Comparison of ENCODE assay signal across 15 cellular contexts in genomic region chr1:179353546-179353945, GRCh38. TPM values are rescaled to one million over a fixed set of nuclear protein-coding genes. Genes with fewer than 3 reads are reported as not detected.
DNase-seq lines count a peak whose midpoint lies in the region; ATAC-seq, FAIRE-seq and TF ChIP-seq lines count a peak whose summit lies in the region.
"Had no signal": no experiment of that assay in that cellular context is flagged by ENCODE, and none has a peak within 500 bp of the region (broad histone marks: within the 10 kb centered on the region; RNA-seq: fewer than 3 reads in every experiment).

No MANE protein-coding gene starts in this region.

- H3K23ac ChIP-seq in mesendoderm (ENCODE audit: low read length) = no peak overlapping the region

- no peak overlapping the region for H3K4me3 Mint-ChIP-seq in activated T-cell treated with anti-CD3 and anti-CD28 coated beads, Interleukin-2, amount 50 U/mL, for 72 hours
- no peak overlapping the region for H3K4me3 Mint-ChIP-seq in T-helper 2 cell treated with Interferon-gamma antibody and Interleukin-4, amounts not matched to agents 5 μg/mL and 100 μg/mL, for 36 hours
- H3K4me3 Mint-ChIP-seq: dendritic cell treated with granulocyte-macrophage colony-stimulating factor and Interleukin-4, amounts not matched to agents 40 ng/mL and 50 ng/mL, for 4 days had no signal

- no peaks in the 10 kb centered on the region for H3K9me3 ChIP-seq in Karpas-422 (ENCODE audit: low read length)

- H3K4me3 ChIP-seq in HFF-Myc (replicated peaks; ENCODE audit: low read depth, low read length) (no peak overlapping the region), bronchial epithelial cell (ENCODE audit: low read depth, low read length) (no peak overlapping the region), Karpas-422 (ENCODE audit: low read length) (no peak overlapping the region), mesendoderm (ENCODE audit: low read length) (no peak overlapping the region)

- H4K5ac ChIP-seq in mesendoderm (ENCODE audit: low read length) = no peak overlapping the region

- no peak overlapping the region for H3K9ac ChIP-seq in Karpas-422 (ENCODE audit: low read length)
- no peak overlapping the region for H3K9ac ChIP-seq in mesendoderm (ENCODE audit: low read length)

- H3K27me3 ChIP-seq in bronchial epithelial cell (ENCODE audit: control insufficient read depth, insufficient read depth, low read length) (no peaks in the 10 kb centered on the region), Karpas-422 (ENCODE audit: low read length) (no peaks in the 10 kb centered on the region), mesendoderm (ENCODE audit: insufficient read depth, low read length, poor library complexity) (no peaks in the 10 kb centered on the region)

- ATAC-seq in activated T-cell treated with anti-CD3 and anti-CD28 coated beads, Interleukin-2, amount 50 U/mL, for 72 hours (replicated peaks in 1 of 2) = no peak

- no peak overlapping the region for H2AK5ac ChIP-seq in mesendoderm (ENCODE audit: low read length)

- no peak overlapping the region for H3K4me2 ChIP-seq in Karpas-422 (ENCODE audit: low read depth, low read length, poor library complexity, severe bottlenecking)
- no peak overlapping the region for H3K4me2 ChIP-seq in mesendoderm (ENCODE audit: low read length)

- DNase-seq in HFF-Myc (ENCODE audit: extremely low read depth, low read depth) (peak; percentile 65), bronchial epithelial cell (ENCODE audit: low read depth) (peak; percentile 43), iris pigment epithelial cell (ENCODE audit: low read depth) (peak; percentile 41), smooth muscle cell of the brain vasculature (ENCODE audit: low read depth, low spot score) (peak; percentile 15), Karpas-422 (no peak), mesendoderm (no peak)
- no peak for DNase-seq in activated T-cell treated with anti-CD3 and anti-CD28 coated beads, Interleukin-2, amount 50 U/mL, for 72 hours
- no peak for DNase-seq in T-helper 2 cell treated with Interferon-gamma antibody and Interleukin-4, amounts not matched to agents 5 μg/mL and 100 μg/mL, for 36 hours (ENCODE audit: low spot score)
- DNase-seq: NCI-H2081 treated with DMSO at 0.1 percent for 48 hours; RPMI8226; stimulated activated CD4-positive, alpha-beta T cell treated with anti-CD3 and anti-CD28 coated beads, Interleukin-2, amount 100 ng/mL, for 48 hours; substantia nigra; WERI-Rb-1 had no signal

- H2BK15ac ChIP-seq in mesendoderm (replicated peaks; ENCODE audit: low read depth) = no peak overlapping the region

- H3K18ac ChIP-seq in mesendoderm (ENCODE audit: low read length) = no peak overlapping the region

- no peak overlapping the region for H2AFZ ChIP-seq in Karpas-422 (ENCODE audit: low read length)

- FAIRE-seq in bronchial epithelial cell (lab: Jason Lieb, UNC) = no peak
- FAIRE-seq: GM18507 had no signal

- no peak overlapping the region for H3K56ac ChIP-seq in mesendoderm (ENCODE audit: low read length)

- H3K27ac Mint-ChIP-seq in activated T-cell treated with anti-CD3 and anti-CD28 coated beads, Interleukin-2, amount 50 U/mL, for 72 hours = no peak overlapping the region
- H3K27ac Mint-ChIP-seq in T-helper 2 cell treated with Interferon-gamma antibody and Interleukin-4, amounts not matched to agents 5 μg/mL and 100 μg/mL, for 36 hours = no peak overlapping the region
- H3K27ac Mint-ChIP-seq: dendritic cell treated with granulocyte-macrophage colony-stimulating factor and Interleukin-4, amounts not matched to agents 40 ng/mL and 50 ng/mL, for 4 days had no signal

- no peak for TF ChIP-seq CTCF in HFF-Myc (IDR thresholded peaks at IDR 0.05; ENCODE audit: low read depth, low read length, missing control alignments)
- no peak for TF ChIP-seq CTCF in bronchial epithelial cell (IDR thresholded peaks at IDR 0.05; ENCODE audit: insufficient read depth, low read length, severe bottlenecking)

- H3K36me3 Mint-ChIP-seq in activated T-cell treated with anti-CD3 and anti-CD28 coated beads, Interleukin-2, amount 50 U/mL, for 72 hours (ENCODE audit: insufficient read depth in 2 of 2) = peaks cover 4 to 11% of the 10 kb centered on the region in 2 donors
- H3K36me3 Mint-ChIP-seq in T-helper 2 cell treated with Interferon-gamma antibody and Interleukin-4, amounts not matched to agents 5 μg/mL and 100 μg/mL, for 36 hours (ENCODE audit: low read depth) = peaks cover 40% of the 10 kb centered on the region

- H3K4me1 Mint-ChIP-seq in activated T-cell treated with anti-CD3 and anti-CD28 coated beads, Interleukin-2, amount 50 U/mL, for 72 hours (ENCODE audit: low read depth) = no peaks in the 10 kb centered on the region
- H3K4me1 Mint-ChIP-seq in T-helper 2 cell treated with Interferon-gamma antibody and Interleukin-4, amounts not matched to agents 5 μg/mL and 100 μg/mL, for 36 hours (ENCODE audit: low read depth) = peaks cover 3% of the 10 kb centered on the region

- WGBS in mesendoderm (ENCODE audit: extremely low coverage, insufficient coverage, low lambda C conversion rate) = no CpG with 5 or more reads among the region's 5 CpGs

- H3K9me3 Mint-ChIP-seq in activated T-cell treated with anti-CD3 and anti-CD28 coated beads, Interleukin-2, amount 50 U/mL, for 72 hours = no peaks in the 10 kb centered on the region
- no peaks in the 10 kb centered on the region for H3K9me3 Mint-ChIP-seq in T-helper 2 cell treated with Interferon-gamma antibody and Interleukin-4, amounts not matched to agents 5 μg/mL and 100 μg/mL, for 36 hours
- H3K9me3 Mint-ChIP-seq: dendritic cell treated with granulocyte-macrophage colony-stimulating factor and Interleukin-4, amounts not matched to agents 40 ng/mL and 50 ng/mL, for 4 days had no signal

- H2BK120ac ChIP-seq in mesendoderm (ENCODE audit: low read depth, low read length) = no peak overlapping the region

- H3K27me3 Mint-ChIP-seq in activated T-cell treated with anti-CD3 and anti-CD28 coated beads, Interleukin-2, amount 50 U/mL, for 72 hours (ENCODE audit: low read depth) = no peaks in the 10 kb centered on the region
- H3K27me3 Mint-ChIP-seq in T-helper 2 cell treated with Interferon-gamma antibody and Interleukin-4, amounts not matched to agents 5 μg/mL and 100 μg/mL, for 36 hours (ENCODE audit: low read depth) = no peaks in the 10 kb centered on the region
- H3K27me3 Mint-ChIP-seq: dendritic cell treated with granulocyte-macrophage colony-stimulating factor and Interleukin-4, amounts not matched to agents 40 ng/mL and 50 ng/mL, for 4 days had no signal

- no peak overlapping the region for H3K4ac ChIP-seq in mesendoderm (ENCODE audit: low read depth, low read length)

- no peaks in the 10 kb centered on the region for H3K36me3 ChIP-seq in bronchial epithelial cell (ENCODE audit: control insufficient read depth, insufficient read depth, low read length)
- peaks cover 8% of the 10 kb centered on the region; the same call in 1 of the 2 replicates for H3K36me3 ChIP-seq in Karpas-422 (ENCODE audit: insufficient read depth, low read length)
- no peaks in the 10 kb centered on the region for H3K36me3 ChIP-seq in mesendoderm (ENCODE audit: control insufficient read depth, insufficient read depth, low read length)

- H3K4me1 ChIP-seq in Karpas-422 (ENCODE audit: low read length) (no peaks in the 10 kb centered on the region), mesendoderm (ENCODE audit: control insufficient read depth, low read depth, low read length) (no peaks in the 10 kb centered on the region)

- no peaks in the 10 kb centered on the region for H3K79me1 ChIP-seq in mesendoderm (ENCODE audit: low read length)

- H3K79me2 ChIP-seq in Karpas-422 (ENCODE audit: low read length) (no peaks in the 10 kb centered on the region), mesendoderm (ENCODE audit: control insufficient read depth, insufficient read depth, low read length) (no peaks in the 10 kb centered on the region)

- H2BK5ac ChIP-seq in mesendoderm (ENCODE audit: low read length) = no peak overlapping the region

- H4K8ac ChIP-seq in mesendoderm (ENCODE audit: low read depth, low read length) = no peak overlapping the region

- H3K27ac ChIP-seq in Karpas-422 (ENCODE audit: low read length) (no peak overlapping the region), mesendoderm (ENCODE audit: low read depth, low read length) (no peak overlapping the region)
- H3K27ac ChIP-seq: WERI-Rb-1 had no signal

- H4K20me1 ChIP-seq in Karpas-422 (ENCODE audit: insufficient read depth, low read depth, low read length) = no peaks in the 10 kb centered on the region

- H3K9me2 ChIP-seq in Karpas-422 (replicated peaks; ENCODE audit: insufficient read depth, low read length) = no peaks in the 10 kb centered on the region

RNA-seq across cellular contexts. Expression of gene AXDND1, which starts 12.2 kb away (rescaled TPM):
- total RNA-seq in bronchial epithelial cell = 0.26 TPM in 1 of 2 replicates, not detected in the other
- total RNA-seq in Karpas-422 (2014; rRNA removed; shearing (Covaris generic); ENCODE audit: low replicate concordance) = 0.15 and 1.4 TPM in 2 replicates
- total RNA-seq in activated T-cell treated with anti-CD3 and anti-CD28 coated beads, Interleukin-2, amount 50 U/mL, for 72 hours = under 1 TPM; 0.43 to 0.44 TPM
- polyA plus RNA-seq in mesendoderm (2013, experiment 1 of 2) = 0.18 TPM
- 0.03 TPM for polyA plus RNA-seq in mesendoderm (2013, experiment 2 of 2)

RNA-seq across cellular contexts. Expression of gene SOAT1, which starts 59.9 kb away (rescaled TPM):
- total RNA-seq in bronchial epithelial cell = 8.4 and 9.1 TPM in 2 replicates
- total RNA-seq in Karpas-422 (2014; rRNA removed; shearing (Covaris generic); ENCODE audit: low replicate concordance) = 8.2 and 18.9 TPM in 2 replicates
- 10 to 100 TPM; 34.8 to 36.1 TPM for total RNA-seq in activated T-cell treated with anti-CD3 and anti-CD28 coated beads, Interleukin-2, amount 50 U/mL, for 72 hours
- polyA plus RNA-seq in mesendoderm (2013, experiment 1 of 2) = 4.3 TPM
- polyA plus RNA-seq in mesendoderm (2013, experiment 2 of 2) = 4.3 TPM

Comparison
In these comparisons a context has a peak if more than half of its experiments do, and no peak if none do; other contexts are left out.
1. DNase-seq: peak in HFF-Myc (single experiment), bronchial epithelial cell (single experiment), iris pigment epithelial cell (single experiment) and smooth muscle cell of the brain vasculature (single experiment); none in Karpas-422 (single experiment), activated T-cell treated with anti-CD3 and anti-CD28 coated beads, Interleukin-2, amount 50 U/mL, for 72 hours (0 of 2), mesendoderm (single experiment) and T-helper 2 cell treated with Interferon-gamma antibody and Interleukin-4, amounts not matched to agents 5 μg/mL and 100 μg/mL, for 36 hours (single experiment).